ENCODE assay signal across 22 cellular contexts in the genomic region with DNA sequence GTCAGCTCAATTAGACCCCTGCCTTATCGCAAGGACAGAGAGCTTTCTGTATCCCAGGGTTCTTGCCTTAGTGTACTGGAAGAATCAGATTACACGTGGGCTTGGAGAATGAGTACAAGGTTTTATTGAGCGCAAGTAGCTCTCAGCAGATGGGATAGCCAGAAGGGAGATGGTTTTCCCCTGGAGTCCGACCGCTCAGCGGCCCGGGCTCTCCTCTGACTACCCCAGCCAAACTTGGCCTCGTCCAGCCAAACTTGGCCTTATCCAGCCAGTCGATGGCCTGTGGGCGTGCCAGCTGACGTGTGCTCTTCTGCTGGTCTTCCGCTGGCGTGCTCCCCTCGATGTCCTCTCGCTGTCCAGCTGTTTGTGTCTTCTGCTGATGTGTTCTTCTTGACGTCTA.
"Had no signal": no experiment of that assay in that cellular context is flagged by ENCODE, and none has a peak within 500 bp of the region (broad histone marks: within the 10 kb centered on the region; RNA-seq: fewer than 3 reads in every experiment).

No MANE protein-coding gene starts in this region.

- H3K27ac Mint-ChIP-seq: activated CD4-positive, alpha-beta T cell treated with anti-CD3 and anti-CD28 coated beads for 36 hours; activated CD8-positive, alpha-beta memory T cell treated with anti-CD3 and anti-CD28 coated beads, Interleukin-2, amount 10 ng/mL, durations not matched to agents 7 days and 5 days; activated CD8-positive, alpha-beta T cell treated with anti-CD3 and anti-CD28 coated beads, Interleukin-2, amount 10 ng/mL, durations not matched to agents 7 days and 5 days; activated naive CD4-positive, alpha-beta T cell treated with anti-CD3 and anti-CD28 coated beads, Interleukin-2, amount 50 U/mL, for 72 hours; effector memory CD8-positive, alpha-beta T cell; immature natural killer cell; naive thymus-derived CD8-positive, alpha-beta T cell; T-helper 2 cell treated with Interferon-gamma antibody and Interleukin-4, amounts not matched to agents 5 μg/mL and 100 μg/mL, for 36 hours had no signal

- H3K36me3 Mint-ChIP-seq: activated CD8-positive, alpha-beta memory T cell treated with anti-CD3 and anti-CD28 coated beads, Interleukin-2, amount 10 ng/mL, durations not matched to agents 7 days and 5 days; activated naive CD4-positive, alpha-beta T cell treated with anti-CD3 and anti-CD28 coated beads, Interleukin-2, amount 50 U/mL, for 72 hours; immature natural killer cell; naive thymus-derived CD8-positive, alpha-beta T cell had no signal

- H3K9me3 Mint-ChIP-seq: activated naive CD4-positive, alpha-beta T cell treated with anti-CD3 and anti-CD28 coated beads, Interleukin-2, amount 50 U/mL, for 72 hours; central memory CD8-positive, alpha-beta T cell; effector memory CD8-positive, alpha-beta T cell; T-helper 2 cell treated with Interferon-gamma antibody and Interleukin-4, amounts not matched to agents 5 μg/mL and 100 μg/mL, for 36 hours had no signal

- H3K4me3 Mint-ChIP-seq: activated CD4-positive, alpha-beta T cell treated with anti-CD3 and anti-CD28 coated beads for 36 hours; activated CD8-positive, alpha-beta memory T cell treated with anti-CD3 and anti-CD28 coated beads, Interleukin-2, amount 10 ng/mL, durations not matched to agents 7 days and 5 days; activated CD8-positive, alpha-beta T cell treated with anti-CD3 and anti-CD28 coated beads, Interleukin-2, amount 10 ng/mL, durations not matched to agents 7 days and 5 days; central memory CD8-positive, alpha-beta T cell; effector memory CD8-positive, alpha-beta T cell; immature natural killer cell; naive thymus-derived CD8-positive, alpha-beta T cell; T-helper 2 cell treated with Interferon-gamma antibody and Interleukin-4, amounts not matched to agents 5 μg/mL and 100 μg/mL, for 36 hours had no signal

- H3K27me3 Mint-ChIP-seq: activated CD8-positive, alpha-beta memory T cell treated with anti-CD3 and anti-CD28 coated beads, Interleukin-2, amount 10 ng/mL, durations not matched to agents 7 days and 5 days had no signal

- DNase-seq: activated CD4-positive, alpha-beta T cell treated with anti-CD3 and anti-CD28 coated beads for 36 hours; activated CD4-positive, CD25-positive, alpha-beta regulatory T cell; activated CD8-positive, alpha-beta memory T cell treated with anti-CD3 and anti-CD28 coated beads, Interleukin-2, amount 10 ng/mL, durations not matched to agents 7 days and 5 days; activated CD8-positive, alpha-beta T cell treated with anti-CD3 and anti-CD28 coated beads, Interleukin-2, amount 10 ng/mL, durations not matched to agents 7 days and 5 days; activated naive CD4-positive, alpha-beta T cell; activated T-cell treated with anti-CD3 and anti-CD28 coated beads, Interleukin-2, amount 50 U/mL, for 48 hours; anterior cingulate cortex; effector memory CD8-positive, alpha-beta T cell; heart left ventricle; hypothalamus; immature natural killer cell; lower lobe of right lung; mesenchymal stem cell; naive thymus-derived CD8-positive, alpha-beta T cell; right cardiac atrium; spleen; stimulated activated naive CD4-positive, alpha-beta T cell; T-helper 1 cell; tibial artery had no signal

- H3K4me1 Mint-ChIP-seq: activated CD4-positive, alpha-beta T cell treated with anti-CD3 and anti-CD28 coated beads for 36 hours; activated CD8-positive, alpha-beta memory T cell treated with anti-CD3 and anti-CD28 coated beads, Interleukin-2, amount 10 ng/mL, durations not matched to agents 7 days and 5 days; central memory CD8-positive, alpha-beta T cell; immature natural killer cell; naive thymus-derived CD8-positive, alpha-beta T cell had no signal
